In genomic region chr10:96692427-96692826, GRCh38 we compare ENCODE assay signal across 24 cellular contexts. TPM values are rescaled to one million over a fixed set of nuclear protein-coding genes. Genes with fewer than 3 reads are reported as not detected.
DNase-seq lines count a peak whose midpoint lies in the region; ATAC-seq, FAIRE-seq and TF ChIP-seq lines count a peak whose summit lies in the region.
"Had no signal": no experiment of that assay in that cellular context is flagged by ENCODE, and none has a peak within 500 bp of the region (broad histone marks: within the 10 kb centered on the region; RNA-seq: fewer than 3 reads in every experiment).

No MANE protein-coding gene starts in this region.

- H3K9me3 ChIP-seq in HepG2 (ENCODE audit: low read length) = no peaks in the 10 kb centered on the region
- no peaks in the 10 kb centered on the region for H3K9me3 ChIP-seq in right lobe of liver
- H3K9me3 ChIP-seq: BLaER1, Caco-2 had no signal

- H3K4me2 ChIP-seq in HepG2 (ENCODE audit: low read depth, low read length) = no peak overlapping the region
- H3K4me2 ChIP-seq: BLaER1 had no signal

- TF ChIP-seq RAD21 in HepG2 (CRISPR knock-in tag; IDR thresholded peaks at IDR 0.05) = no peak

- no peaks in the 10 kb centered on the region for H4K20me1 ChIP-seq in HepG2 (ENCODE audit: insufficient read depth, low read length)

- peaks cover 30% of the 10 kb centered on the region for H3K36me3 Mint-ChIP-seq in memory B cell
- H3K36me3 Mint-ChIP-seq in natural killer cell treated with Interleukin-12 subunit alpha and Interleukin-12 subunit beta and Interleukin-15 and Interleukin-18, amount 100 ng/mL, for 72 hours = peaks cover 21% of the 10 kb centered on the region
- H3K36me3 Mint-ChIP-seq in stimulated activated naive B cell treated with anti-CD40 and anti-IgM and Interleukin-4, amounts not matched to agents 10 μg/mL and 1 μg/mL and 100 μg/mL, for 72 hours = peaks cover 37 to 52% of the 10 kb centered on the region in 2 donors
- H3K36me3 Mint-ChIP-seq in activated naive CD4-positive, alpha-beta T cell treated with anti-CD3 and anti-CD28 coated beads for 36 hours (ENCODE audit: low read depth) = no peaks in the 10 kb centered on the region
- H3K36me3 Mint-ChIP-seq: CD4-positive, CD25-positive, alpha-beta regulatory T cell; CD8-positive, alpha-beta T cell had no signal

- peaks cover 2% of the 10 kb centered on the region for H3K9me3 Mint-ChIP-seq in memory B cell
- peaks cover 10% of the 10 kb centered on the region for H3K9me3 Mint-ChIP-seq in natural killer cell treated with Interleukin-12 subunit alpha and Interleukin-12 subunit beta and Interleukin-15 and Interleukin-18, amount 100 ng/mL, for 72 hours
- H3K9me3 Mint-ChIP-seq in stimulated activated naive B cell treated with anti-CD40 and anti-IgM and Interleukin-4, amounts not matched to agents 10 μg/mL and 1 μg/mL and 100 μg/mL, for 72 hours = peaks cover 3 to 4% of the 10 kb centered on the region in 2 donors
- no peaks in the 10 kb centered on the region for H3K9me3 Mint-ChIP-seq in activated naive CD4-positive, alpha-beta T cell treated with anti-CD3 and anti-CD28 coated beads for 36 hours
- H3K9me3 Mint-ChIP-seq: CD4-positive, CD25-positive, alpha-beta regulatory T cell; CD8-positive, alpha-beta T cell had no signal

- TF ChIP-seq EP300 in HepG2 (IDR thresholded peaks at IDR 0.05; ENCODE audit: low read depth in 2 of 2, low read length in 2 of 2) (no peak), HepG2 (CRISPR knock-in tag; IDR thresholded peaks at IDR 0.05; ENCODE audit: borderline replicate concordance) (no peak)

- CTCF ChIA-PET in HepG2 (lab: Yijun Ruan, JAX; ENCODE audit: low intra/inter-chr PET ratio, low total read pairs) = no interaction called here
- CTCF ChIA-PET in activated naive CD4-positive, alpha-beta T cell treated with anti-CD3 and anti-CD28 coated beads for 36 hours (lab: Charles Lee) = interaction anchor here (0.6 to 0.9 kb wide), 3 partner anchors 11 to 344 kb away, joined by 3 read pairs; no protein-coding TSS in a partner anchor

- in situ Hi-C loops in HepG2 (cut with HindIII; ENCODE audit: extremely low pct_ligation_motif_present, low pct_unique_long_range_greater_than_20kb) = no loop called here

- H3K27me3 ChIP-seq in HepG2 (ENCODE audit: control insufficient read depth in 1 of 2, insufficient read depth in 2 of 2, low read length in 2 of 2) = no peaks in the 10 kb centered on the region
- H3K27me3 ChIP-seq in right lobe of liver = no peaks in the 10 kb centered on the region
- H3K27me3 ChIP-seq: BLaER1 had no signal

- no peaks in the 10 kb centered on the region for H3K27me3 Mint-ChIP-seq in memory B cell
- no peaks in the 10 kb centered on the region for H3K27me3 Mint-ChIP-seq in natural killer cell treated with Interleukin-12 subunit alpha and Interleukin-12 subunit beta and Interleukin-15 and Interleukin-18, amount 100 ng/mL, for 72 hours
- H3K27me3 Mint-ChIP-seq in stimulated activated naive B cell treated with anti-CD40 and anti-IgM and Interleukin-4, amounts not matched to agents 10 μg/mL and 1 μg/mL and 100 μg/mL, for 72 hours = no peaks in the 10 kb centered on the region
- no peaks in the 10 kb centered on the region for H3K27me3 Mint-ChIP-seq in activated naive CD4-positive, alpha-beta T cell treated with anti-CD3 and anti-CD28 coated beads for 36 hours (ENCODE audit: low read depth)
- H3K27me3 Mint-ChIP-seq: B cell; CD4-positive, CD25-positive, alpha-beta regulatory T cell had no signal

- no peak overlapping the region for H2AFZ ChIP-seq in HepG2 (ENCODE audit: low read length)
- H2AFZ ChIP-seq: GM23248 had no signal

- H3K79me2 ChIP-seq in HepG2 (ENCODE audit: insufficient read depth, low read length) = no peaks in the 10 kb centered on the region

- TF ChIP-seq CTCF in HepG2 (CRISPR knock-in tag; IDR thresholded peaks at IDR 0.05) (no peak), right lobe of liver (IDR thresholded peaks at IDR 0.05) (no peak), GM20000 (IDR thresholded peaks at IDR 0.05; ENCODE audit: extremely low read depth, missing control alignments) (no peak)

- 88% methylated on average over 4 of the region's 4 CpGs for WGBS in HepG2 (ENCODE audit: low lambda C conversion rate)
- 91% methylated on average over 4 of the region's 4 CpGs for WGBS in right lobe of liver (ENCODE audit: insufficient coverage, low coverage, low lambda C conversion rate, missing lambda C conversion rate)

- H3K4me3 Mint-ChIP-seq in memory B cell = no peak overlapping the region
- no peak overlapping the region for H3K4me3 Mint-ChIP-seq in natural killer cell treated with Interleukin-12 subunit alpha and Interleukin-12 subunit beta and Interleukin-15 and Interleukin-18, amount 100 ng/mL, for 72 hours
- no peak overlapping the region for H3K4me3 Mint-ChIP-seq in stimulated activated naive B cell treated with anti-CD40 and anti-IgM and Interleukin-4, amounts not matched to agents 10 μg/mL and 1 μg/mL and 100 μg/mL, for 72 hours
- H3K4me3 Mint-ChIP-seq in activated naive CD4-positive, alpha-beta T cell treated with anti-CD3 and anti-CD28 coated beads for 36 hours = no peak overlapping the region
- H3K4me3 Mint-ChIP-seq: CD4-positive, CD25-positive, alpha-beta regulatory T cell; CD8-positive, alpha-beta T cell had no signal

- H3K36me3 ChIP-seq in HepG2 (replicated peaks in 1 of 2; ENCODE audit: control insufficient read depth in 1 of 2, insufficient read depth in 2 of 2, low read length in 2 of 2) = no peaks in the 10 kb centered on the region
- no peaks in the 10 kb centered on the region for H3K36me3 ChIP-seq in right lobe of liver

- FAIRE-seq in HepG2 (lab: Jason Lieb, UNC) = no peak
- FAIRE-seq: A204.1, G401.6, GM18507, H1 had no signal

- TF ChIP-seq POLR2A in HepG2 (IDR thresholded peaks at IDR 0.05; ENCODE audit: insufficient read depth in 1 of 2, low read depth in 2 of 2, low read length in 2 of 2) = no peak
- no peak for TF ChIP-seq POLR2A in right lobe of liver (IDR thresholded peaks at IDR 0.05)

- intact Hi-C loops in HepG2 (cut with micrococcal nuclease; ENCODE audit: unreplicated experiment) (no loop called here), right lobe of liver (cut with DNase I) (no loop called here)
- intact Hi-C loops in activated naive CD4-positive, alpha-beta T cell treated with anti-CD3 and anti-CD28 coated beads for 36 hours (cut with micrococcal nuclease) = no loop called here

- H3K9ac ChIP-seq in HepG2 (ENCODE audit: insufficient read depth, low read depth, low read length) = no peak overlapping the region
- H3K9ac ChIP-seq: BLaER1, GM23248 had no signal

- no peak for ATAC-seq in HepG2
- ATAC-seq in right lobe of liver = no peak
- no peak for ATAC-seq in memory B cell (ENCODE audit: low read depth)
- no peak for ATAC-seq in natural killer cell treated with Interleukin-12 subunit alpha and Interleukin-12 subunit beta and Interleukin-15 and Interleukin-18, amount 100 ng/mL, for 72 hours
- no peak for ATAC-seq in stimulated activated naive B cell treated with anti-CD40 and anti-IgM and Interleukin-4, amounts not matched to agents 10 μg/mL and 1 μg/mL and 100 μg/mL, for 72 hours (replicated peaks)
- ATAC-seq in HG02571 (IDR thresholded peaks at IDR 0.05; ENCODE audit: unreplicated experiment) = no peak
- ATAC-seq: CD8-positive, alpha-beta T cell had no signal

- peaks cover 59% of the 10 kb centered on the region for H3K4me1 Mint-ChIP-seq in memory B cell
- H3K4me1 Mint-ChIP-seq in natural killer cell treated with Interleukin-12 subunit alpha and Interleukin-12 subunit beta and Interleukin-15 and Interleukin-18, amount 100 ng/mL, for 72 hours (ENCODE audit: low read depth in 2 of 2) = peaks cover 75 to 90% of the 10 kb centered on the region in 2 donors
- H3K4me1 Mint-ChIP-seq in stimulated activated naive B cell treated with anti-CD40 and anti-IgM and Interleukin-4, amounts not matched to agents 10 μg/mL and 1 μg/mL and 100 μg/mL, for 72 hours = peaks cover 60 to 94% of the 10 kb centered on the region in 2 donors
- peaks cover 22% of the 10 kb centered on the region for H3K4me1 Mint-ChIP-seq in activated naive CD4-positive, alpha-beta T cell treated with anti-CD3 and anti-CD28 coated beads for 36 hours (ENCODE audit: low read depth)

- DNase-seq in HepG2 (ENCODE audit: low spot score) = no peak
- DNase-seq in right lobe of liver = no peak
- DNase-seq in memory B cell (ENCODE audit: low spot score in 2 of 2) = no peak
- no peak for DNase-seq in natural killer cell treated with Interleukin-12 subunit alpha and Interleukin-12 subunit beta and Interleukin-15 and Interleukin-18, amount 100 ng/mL, for 72 hours (ENCODE audit: low spot score)
- DNase-seq in stimulated activated naive B cell treated with anti-CD40 and anti-IgM and Interleukin-4, amounts not matched to agents 10 μg/mL and 1 μg/mL and 100 μg/mL, for 72 hours = no peak
- no peak for DNase-seq in activated naive CD4-positive, alpha-beta T cell treated with anti-CD3 and anti-CD28 coated beads for 36 hours
- no peak for DNase-seq in GM20000 (ENCODE audit: low spot score)
- DNase-seq: Caco-2; CD4-positive, CD25-positive, alpha-beta regulatory T cell; CD8-positive, alpha-beta T cell; DMS153; DND-41; GM23248; H7; HCEC 1CT had no signal

- H3K27ac ChIP-seq in HepG2 (ENCODE audit: extremely low read length, insufficient read depth, low read length) (no peak overlapping the region), right lobe of liver (no peak overlapping the region)
- H3K27ac ChIP-seq: 22Rv1, BLaER1, C4-2B, GM23248 had no signal

- no peak overlapping the region for H3K4me3 ChIP-seq in HepG2 (replicated peaks in 1 of 3; ENCODE audit: insufficient read depth in 1 of 3, low read depth in 2 of 3, low read length in 3 of 3)
- H3K4me3 ChIP-seq in right lobe of liver = no peak overlapping the region
- H3K4me3 ChIP-seq: BLaER1, GM23248 had no signal

- BruUV-seq in HepG2 (replicated peaks; lab: Mats Ljungman, UMichigan) = no TSS peak

- POLR2A ChIA-PET in HepG2 (lab: Yijun Ruan, JAX) = no interaction called here

- H3K27ac Mint-ChIP-seq in memory B cell = peak overlapping the region; percentile 81
- H3K27ac Mint-ChIP-seq in natural killer cell treated with Interleukin-12 subunit alpha and Interleukin-12 subunit beta and Interleukin-15 and Interleukin-18, amount 100 ng/mL, for 72 hours = peak overlapping the region; percentile 88 to 90
- peak overlapping the region; percentile 33 for H3K27ac Mint-ChIP-seq in stimulated activated naive B cell treated with anti-CD40 and anti-IgM and Interleukin-4, amounts not matched to agents 10 μg/mL and 1 μg/mL and 100 μg/mL, for 72 hours
- H3K27ac Mint-ChIP-seq in activated naive CD4-positive, alpha-beta T cell treated with anti-CD3 and anti-CD28 coated beads for 36 hours = no peak overlapping the region
- H3K27ac Mint-ChIP-seq: CD4-positive, CD25-positive, alpha-beta regulatory T cell; CD8-positive, alpha-beta T cell had no signal

- H3K4me1 ChIP-seq in HepG2 (ENCODE audit: insufficient read depth, low read length) (no peaks in the 10 kb centered on the region), right lobe of liver (peaks cover 0 to 11% (median 8%) of the 10 kb centered on the region in 4 donors)
- H3K4me1 ChIP-seq: Caco-2 had no signal

RNA-seq across cellular contexts. Expression of gene PIK3AP1, which starts 27.9 kb away (rescaled TPM):
- 13.8 and 18.5 TPM in 2 replicates for total RNA-seq in HepG2 (2016; rRNA removed; fragmentation: Illumina TruSeq; extraction: Trizol)
- total RNA-seq in HepG2 (2016; cell fraction: cytosol; rRNA removed; fragmentation: Illumina TruSeq; extraction: Trizol; ENCODE audit: low read depth) = 2.4 and 2.7 TPM in 2 replicates
- 12.7 and 17.4 TPM in 2 replicates for total RNA-seq in HepG2 (2016; cell fraction: insoluble cytoplasmic fraction; rRNA removed; fragmentation: Illumina TruSeq; extraction: Trizol)
- 9.7 and 10.0 TPM in 2 replicates for total RNA-seq in HepG2 (2016; cell fraction: membrane; rRNA removed; fragmentation: Illumina TruSeq; extraction: Trizol)
- total RNA-seq in HepG2 (2016; cell fraction: nucleus; rRNA removed; fragmentation: Illumina TruSeq; extraction: Trizol) = 9.3 and 9.7 TPM in 2 replicates
- polyA plus RNA-seq in HepG2 (2011; rRNA removed) = 3.6 and 4.6 TPM in 2 replicates
- 3.8 and 6.8 TPM in 2 replicates for polyA plus RNA-seq in HepG2 (2011; cell fraction: cytosol; rRNA removed)
- polyA plus RNA-seq in HepG2 (2011; cell fraction: nucleus; rRNA removed) = 1.4 and 3.6 TPM in 2 replicates
- 5.0 and 6.6 TPM in 2 replicates for polyA plus RNA-seq in HepG2 (2012)
- 1.0 and 1.1 TPM in 2 replicates for polyA plus RNA-seq in HepG2 (2016; cell fraction: cytosol; fragmentation: Illumina TruSeq; extraction: Trizol; ENCODE audit: low read depth)
- polyA plus RNA-seq in HepG2 (2016; cell fraction: insoluble cytoplasmic fraction; fragmentation: Illumina TruSeq; extraction: Trizol; ENCODE audit: low read depth) = 14.5 and 14.6 TPM in 2 replicates
- polyA plus RNA-seq in HepG2 (2016; cell fraction: membrane; fragmentation: Illumina TruSeq; extraction: Trizol; ENCODE audit: low read depth) = 4.6 TPM in 2 replicates
- 7.6 and 7.8 TPM in 2 replicates for polyA plus RNA-seq in HepG2 (2016; cell fraction: nucleus; fragmentation: Illumina TruSeq; extraction: Trizol; ENCODE audit: insufficient read depth, low read depth)
- polyA minus RNA-seq in HepG2 (2011; rRNA and poly(A)+ RNA removed; ENCODE audit: low replicate concordance) = 0.63 and 5.2 TPM in 2 replicates
- 2.9 and 6.4 TPM in 2 replicates for polyA minus RNA-seq in HepG2 (2011; cell fraction: cytosol; rRNA and poly(A)+ RNA removed)
- 3.2 and 7.1 TPM in 2 replicates for polyA minus RNA-seq in HepG2 (2011; cell fraction: nucleus; rRNA and poly(A)+ RNA removed)
- total RNA-seq in right lobe of liver = 100 to 1,000 TPM in 4 of 6 experiments, 10 to 100 TPM in 2; 36.2 to 197 (median 141) TPM
- total RNA-seq in natural killer cell treated with Interleukin-12 subunit alpha and Interleukin-12 subunit beta and Interleukin-15 and Interleukin-18, amount 100 ng/mL, for 72 hours = 100 to 1,000 TPM; 147 to 383 TPM
- 1 to 10 TPM; 1.6 to 1.7 TPM for total RNA-seq in activated naive CD4-positive, alpha-beta T cell treated with anti-CD3 and anti-CD28 coated beads for 36 hours
- total RNA-seq: GM23248 had no signal
- polyA plus RNA-seq: GM23248 had no signal
